1 cellular context compared by ENCODE assay signal in genomic region chr19:44552324-44552723, GRCh38.
TF ChIP-seq lines count a peak whose summit lies in the region.

No MANE protein-coding gene starts in this region.

TF ChIP-seq in K562, 482 proteins besides CTCF, POLR2A, EP300 and RAD21:
- TF ChIP-seq RERE (CRISPR knock-in tag; IDR thresholded peaks at IDR 0.05; ENCODE audit: borderline replicate concordance) = 0 out of 2 replicates have a peak, but pooled peaks have one; percentile 28
- TF ChIP-seq CXXC5 (CRISPR knock-in tag; IDR thresholded peaks at IDR 0.05) = 0 out of 2 replicates have a peak, but pooled peaks have one; percentile 16
- peak; percentile 82 for TF ChIP-seq GATA2 (CRISPR knock-in tag; IDR thresholded peaks at IDR 0.05)
- peak; percentile 50; the same call in 1 of the 2 replicates for TF ChIP-seq SOX6 (IDR thresholded peaks at IDR 0.05)
- no peak for TF ChIP-seq GABPB2 (CRISPR knock-in tag; conservative IDR thresholded peaks at IDR 0.05)
- TF ChIP-seq TEAD1 (CRISPR knock-in tag; IDR thresholded peaks at IDR 0.05) = 0 out of 4 replicates have a peak, but pooled peaks of 1 of the 2 experiments have one; percentile 26
- TF ChIP-seq EHMT2 (IDR thresholded peaks at IDR 0.05) = peak; percentile 33; the same call in 1 of the 2 replicates
- peak; percentile 32; the same call in 1 of the 2 replicates for TF ChIP-seq JUND (IDR thresholded peaks at IDR 0.05; ENCODE audit: borderline replicate concordance, low read depth, low read length)
- peak; percentile 48; the same call in 1 of the 3 replicates for TF ChIP-seq JUND (tag; IDR thresholded peaks at IDR 0.05; ENCODE audit: borderline replicate concordance, low read depth, low read length)
- TF ChIP-seq TRIM24 (IDR thresholded peaks at IDR 0.05) = no peak
- peak in 1 of 2 experiments; percentile 62; a peak in 2 of 4 replicates for TF ChIP-seq FOXA3 (CRISPR knock-in tag; conservative IDR thresholded peaks at IDR 0.05 in 1 of 2, IDR thresholded peaks at IDR 0.05 in 1 of 2)
- no peak for TF ChIP-seq NELFE (IDR thresholded peaks at IDR 0.05; ENCODE audit: insufficient read depth, insufficient read length)
- 0 out of 2 replicates have a peak, but pooled peaks have one; percentile 27 for TF ChIP-seq TOE1 (IDR thresholded peaks at IDR 0.05; ENCODE audit: borderline replicate concordance)
- no peak for TF ChIP-seq TOE1 (CRISPR knock-in tag; IDR thresholded peaks at IDR 0.05; ENCODE audit: borderline replicate concordance, low read depth)
- peak in 1 of 2 experiments; percentile 48; a peak in 1 of 4 replicates for TF ChIP-seq RCOR1 (IDR thresholded peaks at IDR 0.05; ENCODE audit: borderline replicate concordance in 1 of 2, low read depth in 2 of 2, low read length in 2 of 2)
- peak; percentile 28; the same call in 1 of the 2 replicates for TF ChIP-seq HDAC2 (IDR thresholded peaks at IDR 0.05)
- 0 out of 2 replicates have a peak, but pooled peaks have one; percentile 26 for TF ChIP-seq SMARCA4 (IDR thresholded peaks at IDR 0.05)
- TF ChIP-seq TFAP4 (CRISPR knock-in tag; IDR thresholded peaks at IDR 0.05; ENCODE audit: borderline replicate concordance) = peak; percentile 62; the same call in 1 of the 2 replicates
- peak; percentile 20; the same call in 1 of the 2 replicates for TF ChIP-seq MTA3 (IDR thresholded peaks at IDR 0.05; ENCODE audit: borderline replicate concordance)
- TF ChIP-seq SMARCA5 (IDR thresholded peaks at IDR 0.05) = no peak
- TF ChIP-seq SMC3 (conservative IDR thresholded peaks at IDR 0.05; ENCODE audit: insufficient read depth, low read depth, low read length) = peak; percentile 36; the same call in 1 of the 2 replicates
- peak; percentile 91 for TF ChIP-seq CTBP1 (IDR thresholded peaks at IDR 0.05; ENCODE audit: borderline replicate concordance)
- TF ChIP-seq ZBTB2 (IDR thresholded peaks at IDR 0.05) = 0 out of 2 replicates have a peak, but pooled peaks have one; percentile 15
- TF ChIP-seq XRCC5 (IDR thresholded peaks at IDR 0.05; ENCODE audit: low read depth, low read length) = peak; percentile 54; the same call in 1 of the 2 replicates
- TF ChIP-seq SIX5 (IDR thresholded peaks at IDR 0.05; ENCODE audit: borderline replicate concordance in 1 of 2, insufficient read depth in 1 of 2, low read depth in 1 of 2, low read length in 2 of 2) = no peak
- TF ChIP-seq DEAF1 (CRISPR knock-in tag; IDR thresholded peaks at IDR 0.05) = 0 out of 2 replicates have a peak, but pooled peaks have one; percentile 19
- peak; percentile 61 for TF ChIP-seq SMAD4 (CRISPR knock-in tag; conservative IDR thresholded peaks at IDR 0.05)
- TF ChIP-seq ZNF280A (IDR thresholded peaks at IDR 0.05; ENCODE audit: low read depth, partially characterized antibody) = no peak
- peak; percentile 20; the same call in 1 of the 2 replicates for TF ChIP-seq CC2D1A (IDR thresholded peaks at IDR 0.05)
